Comparison of ENCODE assay signal across 12 cellular contexts in genomic region chr12:107514887-107515445, GRCh38.
DNase-seq lines count a peak whose midpoint lies in the region; ATAC-seq and TF ChIP-seq lines count a peak whose summit lies in the region.
"Had no signal": no experiment of that assay in that cellular context is flagged by ENCODE, and none has a peak within 500 bp of the region (broad histone marks: within the 10 kb centered on the region; RNA-seq: fewer than 3 reads in every experiment).

No MANE protein-coding gene starts in this region.

- TF ChIP-seq CTCF in AG09309 (IDR thresholded peaks at IDR 0.05; ENCODE audit: control insufficient read depth, insufficient read depth, low read depth, low read length, missing control alignments) (no peak), lower lobe of right lung (IDR thresholded peaks at IDR 0.05) (no peak)

- peak; percentile 31 for DNase-seq in AG09309 (ENCODE audit: low read depth)
- DNase-seq in HPDE6-E6E7 (ENCODE audit: extremely low spot score) = peak; percentile 54
- DNase-seq in ecto neural progenitor cell (ENCODE audit: low spot score) = peak; percentile 18
- no peak for DNase-seq in lower lobe of right lung
- DNase-seq in NCI-H1105 treated with DMSO at 0.1 percent for 48 hours (lab: John Stamatoyannopoulos, UW) = no peak
- DNase-seq in pons (ENCODE audit: low spot score) = no peak
- no peak for DNase-seq in NCI-H2029 treated with DMSO at 0.1 percent for 48 hours (lab: John Stamatoyannopoulos, UW)
- no peak for DNase-seq in cerebellum (ENCODE audit: low spot score)
- DNase-seq: activated effector memory CD4-positive, alpha-beta T cell treated with anti-CD3 and anti-CD28 coated beads, Interleukin-2, amount 50 U/mL, for 16 hours; Karpas-422; midbrain; transverse colon had no signal

- intact Hi-C loops in lower lobe of right lung (cut with DNase I) = no loop called here

- no peaks in the 10 kb centered on the region for H3K36me3 ChIP-seq in lower lobe of right lung
- H3K36me3 ChIP-seq: transverse colon had no signal

- H3K27ac ChIP-seq in lower lobe of right lung = no peak overlapping the region

- H3K9me3 ChIP-seq in lower lobe of right lung = no peaks in the 10 kb centered on the region
- H3K9me3 ChIP-seq: transverse colon had no signal

- peak; percentile 36 to 49 for ATAC-seq in lower lobe of right lung

- H3K4me3 ChIP-seq in AG09309 (ENCODE audit: control insufficient read depth, low read depth, low read length) = no peak overlapping the region
- no peak overlapping the region for H3K4me3 ChIP-seq in lower lobe of right lung
- H3K4me3 ChIP-seq: transverse colon had no signal

- no peaks in the 10 kb centered on the region for H3K4me1 ChIP-seq in lower lobe of right lung
- H3K4me1 ChIP-seq: transverse colon had no signal

- H3K27me3 ChIP-seq in lower lobe of right lung (ENCODE audit: low read depth) = no peaks in the 10 kb centered on the region
- H3K27me3 ChIP-seq: transverse colon had no signal

Comparison
In these comparisons a context has a peak if more than half of its experiments do, and no peak if none do; other contexts are left out.
1. DNase-seq: peak in AG09309 (single experiment), HPDE6-E6E7 (single experiment) and ecto neural progenitor cell (single experiment); none in lower lobe of right lung (single experiment), NCI-H1105 treated with DMSO at 0.1 percent for 48 hours (single experiment), pons (single experiment), NCI-H2029 treated with DMSO at 0.1 percent for 48 hours (single experiment) and cerebellum (single experiment).